In genomic region chr11:9859491-9860305, GRCh38 we compare ENCODE assay signal across 16 cellular contexts.
DNase-seq lines count a peak whose midpoint lies in the region; ATAC-seq, FAIRE-seq and TF ChIP-seq lines count a peak whose summit lies in the region.
"Had no signal": no experiment of that assay in that cellular context is flagged by ENCODE, and none has a peak within 500 bp of the region (broad histone marks: within the 10 kb centered on the region; RNA-seq: fewer than 3 reads in every experiment).

No MANE protein-coding gene starts in this region.

- intact Hi-C loops in activated T-helper 1 cell treated with anti-CD3 and anti-CD28 coated beads, Interleukin-12 subunit alpha, Interleukin-12 subunit beta, Interleukin-2, Interleukin-4 antibody, amounts not matched to agents 30 ng/mL and 10 ng/mL and 1 ng/mL, durations not matched to agents 14 hours and 24 hours and 36 hours (cut with micrococcal nuclease), result loop anchor here (1.0 to 10.0 kb wide), 5 partner anchors 19 to 448 kb away; partner anchors contain the start of gene ADM

- H3K4me2 ChIP-seq in GM23338, result peak overlapping the region; percentile 8; the same call in 1 of the 2 replicates

- peaks cover 42% of the 10 kb centered on the region for H3K4me1 Mint-ChIP-seq in GM23338
- H3K4me1 Mint-ChIP-seq in activated T-helper 1 cell treated with anti-CD3 and anti-CD28 coated beads, Interleukin-12 subunit alpha, Interleukin-12 subunit beta, Interleukin-2, Interleukin-4 antibody, amounts not matched to agents 30 ng/mL and 10 ng/mL and 1 ng/mL, durations not matched to agents 14 hours and 24 hours and 36 hours (ENCODE audit: low read depth), result peaks cover 34% of the 10 kb centered on the region

- H3K36me3 ChIP-seq in GM23338 (ENCODE audit: insufficient read depth) (no peaks in the 10 kb centered on the region), small intestine (ENCODE audit: control insufficient read depth in 2 of 2, insufficient read depth in 2 of 2, low read length in 2 of 2) (peaks cover 0 to 3% of the 10 kb centered on the region in 2 donors)
- H3K36me3 ChIP-seq: pancreas had no signal

- no peaks in the 10 kb centered on the region for H4K20me1 ChIP-seq in GM23338 (replicated peaks; ENCODE audit: insufficient read depth)

- no peaks in the 10 kb centered on the region for H3K36me3 Mint-ChIP-seq in GM23338 (ENCODE audit: low read depth)
- peaks cover 3% of the 10 kb centered on the region for H3K36me3 Mint-ChIP-seq in activated T-helper 1 cell treated with anti-CD3 and anti-CD28 coated beads, Interleukin-12 subunit alpha, Interleukin-12 subunit beta, Interleukin-2, Interleukin-4 antibody, amounts not matched to agents 30 ng/mL and 10 ng/mL and 1 ng/mL, durations not matched to agents 14 hours and 24 hours and 36 hours (ENCODE audit: low read depth)

- H3K79me2 ChIP-seq in GM23338 (replicated peaks; ENCODE audit: insufficient read depth), result no peaks in the 10 kb centered on the region

- H3K4me1 ChIP-seq in GM23338 (ENCODE audit: insufficient read depth) (peaks cover 38% of the 10 kb centered on the region), small intestine (ENCODE audit: control insufficient read depth in 2 of 2, insufficient read depth in 1 of 2, low read depth in 1 of 2, low read length in 1 of 2) (no peaks in the 10 kb centered on the region)

- no peak overlapping the region for H3K27ac Mint-ChIP-seq in GM23338
- peak overlapping the region; percentile 88 for H3K27ac Mint-ChIP-seq in activated T-helper 1 cell treated with anti-CD3 and anti-CD28 coated beads, Interleukin-12 subunit alpha, Interleukin-12 subunit beta, Interleukin-2, Interleukin-4 antibody, amounts not matched to agents 30 ng/mL and 10 ng/mL and 1 ng/mL, durations not matched to agents 14 hours and 24 hours and 36 hours

- no peaks in the 10 kb centered on the region for H3K27me3 Mint-ChIP-seq in GM23338 (ENCODE audit: insufficient read depth, low read depth, poor library complexity)
- H3K27me3 Mint-ChIP-seq in activated T-helper 1 cell treated with anti-CD3 and anti-CD28 coated beads, Interleukin-12 subunit alpha, Interleukin-12 subunit beta, Interleukin-2, Interleukin-4 antibody, amounts not matched to agents 30 ng/mL and 10 ng/mL and 1 ng/mL, durations not matched to agents 14 hours and 24 hours and 36 hours (ENCODE audit: insufficient read depth), result no peaks in the 10 kb centered on the region

- FAIRE-seq in small intestine (lab: Jason Lieb, UNC), result no peak
- FAIRE-seq: bronchial epithelial cell, GM19239, islet of Langerhans, pancreas had no signal

- ATAC-seq in GM23338 (no peak), HG03342 (IDR thresholded peaks at IDR 0.05; ENCODE audit: unreplicated experiment) (no peak)

- H3K27me3 ChIP-seq in GM23338 (ENCODE audit: insufficient read depth) (no peaks in the 10 kb centered on the region), small intestine (ENCODE audit: control insufficient read depth in 2 of 2, insufficient read depth in 2 of 2, low read length in 2 of 2) (no peaks in the 10 kb centered on the region)
- H3K27me3 ChIP-seq: pancreas, tibial nerve had no signal

- 89 to 94% (median 92%) methylated on average over 5 of the region's 5 CpGs for WGBS in small intestine, 3 donors

- H3K4me3 Mint-ChIP-seq in GM23338, result no peak overlapping the region
- H3K4me3 Mint-ChIP-seq in activated T-helper 1 cell treated with anti-CD3 and anti-CD28 coated beads, Interleukin-12 subunit alpha, Interleukin-12 subunit beta, Interleukin-2, Interleukin-4 antibody, amounts not matched to agents 30 ng/mL and 10 ng/mL and 1 ng/mL, durations not matched to agents 14 hours and 24 hours and 36 hours, result peak overlapping the region; percentile 63

- no peaks in the 10 kb centered on the region for H3K9me3 Mint-ChIP-seq in GM23338
- H3K9me3 Mint-ChIP-seq in activated T-helper 1 cell treated with anti-CD3 and anti-CD28 coated beads, Interleukin-12 subunit alpha, Interleukin-12 subunit beta, Interleukin-2, Interleukin-4 antibody, amounts not matched to agents 30 ng/mL and 10 ng/mL and 1 ng/mL, durations not matched to agents 14 hours and 24 hours and 36 hours, result no peaks in the 10 kb centered on the region

- no peaks in the 10 kb centered on the region; the same call in 1 of the 2 replicates for H3F3A ChIP-seq in GM23338 (replicated peaks; ENCODE audit: low read depth)

- H2AFZ ChIP-seq in GM23338, result no peak overlapping the region

- DNase-seq in AG09309 (ENCODE audit: low read depth) (peak; percentile 84), GM23338 (ENCODE audit: low spot score) (no peak), iris pigment epithelial cell (ENCODE audit: low read depth) (peak; percentile 84), small intestine (no peak), NCI-H748 (lab: John Stamatoyannopoulos, UW; ENCODE audit: unreplicated experiment) (no peak)
- DNase-seq in activated T-helper 1 cell treated with anti-CD3 and anti-CD28 coated beads, Interleukin-12 subunit alpha, Interleukin-12 subunit beta, Interleukin-2, Interleukin-4 antibody, amounts not matched to agents 30 ng/mL and 10 ng/mL and 1 ng/mL, durations not matched to agents 14 hours and 24 hours and 36 hours (ENCODE audit: low spot score), result peak; percentile 9
- no peak for DNase-seq in central memory CD4-positive, alpha-beta T cell
- DNase-seq: COR-L47, NCI-H510A, pancreas, SIG-M5 had no signal

- H3K9me3 ChIP-seq in small intestine (ENCODE audit: control insufficient read depth, low read depth), result no peaks in the 10 kb centered on the region
- H3K9me3 ChIP-seq: pancreas, tibial nerve had no signal

- TF ChIP-seq CTCF in AG09309 (IDR thresholded peaks at IDR 0.05; ENCODE audit: control insufficient read depth, insufficient read depth, low read depth, low read length, missing control alignments), result no peak
- no peak for TF ChIP-seq CTCF in GM23338 (conservative IDR thresholded peaks at IDR 0.05; ENCODE audit: low read depth in 2 of 2)

- H3K27ac ChIP-seq in GM23338 (ENCODE audit: low read depth) (no peak overlapping the region), small intestine (ENCODE audit: low read depth in 1 of 2, low read length in 1 of 2) (no peak overlapping the region)
- H3K27ac ChIP-seq: pancreas, tibial nerve had no signal

- H3K4me3 ChIP-seq in AG09309 (ENCODE audit: control insufficient read depth, low read depth, low read length), result no peak overlapping the region
- H3K4me3 ChIP-seq in GM23338, result no peak overlapping the region
- no peak overlapping the region for H3K4me3 ChIP-seq in small intestine (ENCODE audit: low read depth in 1 of 2, low read length in 2 of 2)
- H3K4me3 ChIP-seq: pancreas, tibial nerve had no signal

- no peaks in the 10 kb centered on the region for H3K9me2 ChIP-seq in GM23338 (ENCODE audit: insufficient read depth)

TF ChIP-seq in GM23338, 12 proteins besides CTCF, POLR2A, EP300 and RAD21 (continues in another document):
- TF ChIP-seq EZH2phosphoT487 (IDR thresholded peaks at IDR 0.05; ENCODE audit: unreplicated experiment), result no peak
- no peak for TF ChIP-seq POLR2AphosphoS5 (IDR thresholded peaks at IDR 0.05; ENCODE audit: low read depth)
- TF ChIP-seq JUNB (IDR thresholded peaks at IDR 0.05; ENCODE audit: unreplicated experiment), result no peak
- no peak for TF ChIP-seq ETS1 (IDR thresholded peaks at IDR 0.05)
- no peak for TF ChIP-seq EZH2 (IDR thresholded peaks at IDR 0.05; ENCODE audit: low read depth, unreplicated experiment)

Comparison
In these comparisons a context has a peak if more than half of its experiments do, and no peak if none do; other contexts are left out.
1. DNase-seq: peak in AG09309 (single experiment), activated T-helper 1 cell treated with anti-CD3 and anti-CD28 coated beads, Interleukin-12 subunit alpha, Interleukin-12 subunit beta, Interleukin-2, Interleukin-4 antibody, amounts not matched to agents 30 ng/mL and 10 ng/mL and 1 ng/mL, durations not matched to agents 14 hours and 24 hours and 36 hours (single experiment) and iris pigment epithelial cell (single experiment); none in GM23338 (single experiment), small intestine (single experiment), NCI-H748 (single experiment) and central memory CD4-positive, alpha-beta T cell (single experiment).